22 cellular contexts compared by ENCODE assay signal in genomic region chr2:212385241-212385640, GRCh38.
"Had no signal": no experiment of that assay in that cellular context is flagged by ENCODE, and none has a peak within 500 bp of the region (broad histone marks: within the 10 kb centered on the region; RNA-seq: fewer than 3 reads in every experiment).

No MANE protein-coding gene starts in this region.

- DNase-seq: activated CD4-positive, alpha-beta T cell treated with anti-CD3 and anti-CD28 coated beads for 4 hours; activated CD8-positive, alpha-beta memory T cell treated with anti-CD3 and anti-CD28 coated beads, Interleukin-2, amount 50 U/mL, for 4 hours; activated CD8-positive, alpha-beta T cell treated with anti-CD3 and anti-CD28 coated beads for 36 hours; activated gamma-delta T cell treated with Interleukin-2 at 50 U/mL for 16 hours; activated naive CD4-positive, alpha-beta T cell treated with anti-CD3 and anti-CD28 coated beads, Interleukin-2, amount 10 ng/mL, durations not matched to agents 7 days and 5 days; activated naive CD8-positive, alpha-beta T cell treated with anti-CD3 and anti-CD28 coated beads for 36 hours; activated T-cell treated with anti-CD3 and anti-CD28 coated beads, Interleukin-2, amount 50 U/mL, for 72 hours; adrenal gland; cerebellar nuclear complex; NCI-H1105; NCI-H1436; NCI-H1694 treated with DMSO at 0.1 percent for 48 hours; NCI-H2081; NCI-H2171; NCI-H2227 treated with DMSO at 0.1 percent for 48 hours; NCI-H510A; NCI-H526 treated with DMSO at 0.1 percent for 48 hours; NK-92 treated with Interleukin-12 subunit alpha and Interleukin-12 subunit beta, amount 100 ng/mL, for 24 hours; Peyer's patch; SHP77 treated with DMSO at 0.1 percent for 48 hours had no signal

- FAIRE-seq: colon had no signal

- H3K4me3 ChIP-seq: adrenal gland, ascending aorta, Peyer's patch had no signal

- H3K36me3 ChIP-seq: adrenal gland, ascending aorta, Peyer's patch had no signal

- H3K27me3 ChIP-seq: adrenal gland, ascending aorta, Peyer's patch had no signal
